In the genomic region with DNA sequence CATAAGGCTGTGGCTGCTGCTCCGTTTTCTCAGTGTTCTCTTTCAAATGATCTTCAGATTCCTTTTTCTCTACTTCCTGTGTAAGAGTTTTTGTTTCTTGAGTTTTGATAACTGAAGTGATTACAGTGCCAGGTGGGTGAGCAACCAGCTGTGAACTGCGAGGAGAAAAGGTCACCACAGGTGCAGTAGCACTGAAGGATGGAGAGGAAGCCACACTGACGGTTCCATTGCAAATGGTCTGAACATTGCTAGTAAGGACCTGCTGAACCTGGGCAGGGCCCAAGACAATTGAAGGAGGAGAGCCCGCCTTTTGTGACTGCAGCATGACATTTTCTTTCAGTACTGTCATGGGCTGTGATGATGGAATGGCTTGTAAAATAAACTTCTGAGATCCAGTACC, we compare ENCODE assay signal across 11 cellular contexts.
DNase-seq lines count a peak whose midpoint lies in the region; ATAC-seq and TF ChIP-seq lines count a peak whose summit lies in the region.
"Had no signal": no experiment of that assay in that cellular context is flagged by ENCODE, and none has a peak within 500 bp of the region (broad histone marks: within the 10 kb centered on the region; RNA-seq: fewer than 3 reads in every experiment).

No MANE protein-coding gene starts in this region.

- ATAC-seq in GM18909 (IDR thresholded peaks at IDR 0.05; ENCODE audit: poor library complexity, unreplicated experiment) (peak; percentile 62), HG03064 (IDR thresholded peaks at IDR 0.05; ENCODE audit: low read depth, unreplicated experiment) (peak; percentile 78)
- ATAC-seq in activated naive CD4-positive, alpha-beta T cell treated with anti-CD3 and anti-CD28 coated beads, Interleukin-2, amount 50 U/mL, for 72 hours: peak; percentile 34 to 44

- peaks cover 17 to 28% (median 21%) of the 10 kb centered on the region in 4 donors for H3K4me1 Mint-ChIP-seq in CD4-positive, alpha-beta memory T cell

- H3K27me3 Mint-ChIP-seq in CD4-positive, alpha-beta memory T cell: no peaks in the 10 kb centered on the region

- DNase-seq in CD4-positive, alpha-beta memory T cell: no peak
- DNase-seq in activated naive CD4-positive, alpha-beta T cell treated with anti-CD3 and anti-CD28 coated beads, Interleukin-2, amount 50 U/mL, for 72 hours (ENCODE audit: low spot score in 2 of 2): no peak
- no peak for DNase-seq in putamen (ENCODE audit: low spot score)
- no peak for DNase-seq in NCI-H2227 treated with DMSO at 0.1 percent for 48 hours (lab: John Stamatoyannopoulos, UW)
- DNase-seq in SW480 (ENCODE audit: low spot score): no peak
- DNase-seq in stomach: no peak
- DNase-seq: activated effector memory CD4-positive, alpha-beta T cell treated with Interleukin-2 at 50 U/mL for 16 hours; NCI-H446 had no signal

- TF ChIP-seq POLR2A in stomach (IDR thresholded peaks at IDR 0.05): no peak

- H3K27ac Mint-ChIP-seq in CD4-positive, alpha-beta memory T cell: peak overlapping the region in 5 of 7 donors; percentile 12 to 78 (median 77)
- peak overlapping the region; percentile 31 to 44 for H3K27ac Mint-ChIP-seq in activated naive CD4-positive, alpha-beta T cell treated with anti-CD3 and anti-CD28 coated beads, Interleukin-2, amount 50 U/mL, for 72 hours

- no peak for TF ChIP-seq CTCF in stomach (IDR thresholded peaks at IDR 0.05)

- peaks cover 30% of the 10 kb centered on the region for H3K4me1 ChIP-seq in CD4-positive, alpha-beta memory T cell (ENCODE audit: insufficient read depth, low read length)
- H3K4me1 ChIP-seq in stomach: peaks cover 0 to 23% (median 8%) of the 10 kb centered on the region in 4 donors
- H3K4me1 ChIP-seq: prostate gland had no signal

- POLR2A ChIA-PET in CD4-positive, alpha-beta memory T cell (lab: Charles Lee; ENCODE audit: partially characterized antibody): no interaction called here

- intact Hi-C loops in CD4-positive, alpha-beta memory T cell (cut with micrococcal nuclease): no loop called here
- intact Hi-C loops in stomach (cut with DNase I; ENCODE audit: low total_unique reads): no loop called here

- peak overlapping the region in 1 of 8 donors; percentile 6 for H3K4me3 Mint-ChIP-seq in CD4-positive, alpha-beta memory T cell

- TF ChIP-seq EP300 in stomach (IDR thresholded peaks at IDR 0.05): no peak

- WGBS in stomach, 5 donors: 73 to 90% (median 83%) methylated on average over 4 of the region's 4 CpGs

- H3K9me3 ChIP-seq in CD4-positive, alpha-beta memory T cell (ENCODE audit: control insufficient read depth in 1 of 2, low read length in 2 of 2): no peaks in the 10 kb centered on the region
- no peaks in the 10 kb centered on the region for H3K9me3 ChIP-seq in stomach
- H3K9me3 ChIP-seq: prostate gland had no signal

- H3K4me3 ChIP-seq in CD4-positive, alpha-beta memory T cell (ENCODE audit: low read length in 2 of 2): no peak overlapping the region
- H3K4me3 ChIP-seq in stomach: no peak overlapping the region
- H3K4me3 ChIP-seq: prostate gland had no signal

- H3K27me3 ChIP-seq in CD4-positive, alpha-beta memory T cell (ENCODE audit: insufficient read depth, low read length): no peaks in the 10 kb centered on the region
- no peaks in the 10 kb centered on the region for H3K27me3 ChIP-seq in stomach

- H3K36me3 ChIP-seq in CD4-positive, alpha-beta memory T cell (ENCODE audit: insufficient read depth, low read length): peaks cover 24% of the 10 kb centered on the region
- peaks cover 18 to 89% (median 73%) of the 10 kb centered on the region in 4 donors for H3K36me3 ChIP-seq in stomach
- H3K36me3 ChIP-seq: prostate gland had no signal

- peaks cover 27 to 77% of the 10 kb centered on the region in 2 donors for H3K36me3 Mint-ChIP-seq in CD4-positive, alpha-beta memory T cell
- H3K36me3 Mint-ChIP-seq in activated naive CD4-positive, alpha-beta T cell treated with anti-CD3 and anti-CD28 coated beads, Interleukin-2, amount 50 U/mL, for 72 hours: peaks cover 8 to 44% of the 10 kb centered on the region in 2 donors

- no peak overlapping the region for H3K27ac ChIP-seq in CD4-positive, alpha-beta memory T cell (ENCODE audit: low read depth, low read length)
- no peak overlapping the region for H3K27ac ChIP-seq in stomach
- H3K27ac ChIP-seq: prostate gland had no signal

- no peaks in the 10 kb centered on the region for H3K9me3 Mint-ChIP-seq in CD4-positive, alpha-beta memory T cell
- no peaks in the 10 kb centered on the region for H3K9me3 Mint-ChIP-seq in activated naive CD4-positive, alpha-beta T cell treated with anti-CD3 and anti-CD28 coated beads, Interleukin-2, amount 50 U/mL, for 72 hours

- CTCF ChIA-PET in CD4-positive, alpha-beta memory T cell (lab: Charles Lee; ENCODE audit: partially characterized antibody): interaction anchor here (1.5 to 2.0 kb wide), 2 partner anchors 9 to 15 kb away, joined by 7 read pairs; no protein-coding TSS in a partner anchor
